ENCODE assay signal across 19 cellular contexts in the genomic region with DNA sequence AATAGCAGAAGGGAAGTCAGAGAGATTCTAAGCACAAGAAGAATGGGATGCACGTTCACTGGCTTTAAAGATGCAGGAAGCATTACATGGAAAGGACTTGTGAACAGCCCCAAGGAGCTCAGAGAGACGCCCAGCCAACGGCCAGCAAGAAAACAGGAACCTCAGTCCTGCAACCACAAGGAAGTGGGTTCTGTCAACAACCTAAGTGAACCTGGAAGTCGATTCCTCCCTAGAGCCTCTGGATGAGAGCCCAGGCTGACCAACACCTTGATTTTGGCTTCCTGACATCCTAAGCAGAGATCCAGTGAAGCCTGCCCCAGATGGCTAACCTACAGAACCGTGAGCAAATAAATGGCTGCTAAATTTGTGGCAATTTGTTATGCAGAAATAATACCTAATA. TPM values are rescaled to one million over a fixed set of nuclear protein-coding genes. Genes with fewer than 3 reads are reported as not detected.
"Had no signal": no experiment of that assay in that cellular context is flagged by ENCODE, and none has a peak within 500 bp of the region (broad histone marks: within the 10 kb centered on the region; RNA-seq: fewer than 3 reads in every experiment).

No MANE protein-coding gene starts in this region.

- H3K27me3 ChIP-seq: esophagus muscularis mucosa, sigmoid colon, testis had no signal

- H3K27ac Mint-ChIP-seq: activated B cell treated with CpG ODN at 0.5 μM for 24 hours; activated CD4-positive, alpha-beta T cell treated with anti-CD3 and anti-CD28 coated beads, Interleukin-2, amount 10 ng/mL, durations not matched to agents 24 days and 14 days; activated naive CD8-positive, alpha-beta T cell treated with anti-CD3 and anti-CD28 coated beads, Interleukin-2, amount 50 U/mL, for 24 hours; nephron progenitor cell had no signal

- H3K36me3 ChIP-seq: esophagus muscularis mucosa, sigmoid colon had no signal

- H3K4me3 Mint-ChIP-seq: activated B cell treated with CpG ODN at 0.5 μM for 24 hours; activated CD4-positive, alpha-beta T cell treated with anti-CD3 and anti-CD28 coated beads, Interleukin-2, amount 10 ng/mL, durations not matched to agents 24 days and 14 days; activated naive CD8-positive, alpha-beta T cell treated with anti-CD3 and anti-CD28 coated beads, Interleukin-2, amount 50 U/mL, for 24 hours; nephron progenitor cell had no signal

- H3K4me1 ChIP-seq: sigmoid colon, testis had no signal

- H3K27ac ChIP-seq: esophagus muscularis mucosa, sigmoid colon, testis had no signal

- H3K4me1 Mint-ChIP-seq: activated B cell treated with CpG ODN at 0.5 μM for 24 hours; activated CD4-positive, alpha-beta T cell treated with anti-CD3 and anti-CD28 coated beads, Interleukin-2, amount 10 ng/mL, durations not matched to agents 24 days and 14 days; activated naive CD8-positive, alpha-beta T cell treated with anti-CD3 and anti-CD28 coated beads, Interleukin-2, amount 50 U/mL, for 24 hours had no signal

- H3K9me3 ChIP-seq: sigmoid colon, testis had no signal

- ATAC-seq: activated naive CD8-positive, alpha-beta T cell treated with anti-CD3 and anti-CD28 coated beads, Interleukin-2, amount 50 U/mL, for 24 hours; stimulated activated naive CD8-positive, alpha-beta T cell treated with anti-CD3 and anti-CD28 coated beads, Interleukin-15, Interleukin-2, amounts not matched to agents 100 U/mL and 50 U/mL, for 24 hours had no signal

- DNase-seq: activated B cell treated with CpG ODN at 0.5 μM for 24 hours; activated CD4-positive, alpha-beta T cell treated with anti-CD3 and anti-CD28 coated beads, Interleukin-2, amount 10 ng/mL, durations not matched to agents 24 days and 14 days; activated naive CD4-positive, alpha-beta T cell treated with Interleukin-2 at 50 U/mL for 16 hours; activated naive CD8-positive, alpha-beta T cell treated with anti-CD3 and anti-CD28 coated beads, Interleukin-2, amount 50 U/mL, for 24 hours; foreskin fibroblast; glutamatergic neuron; mammary epithelial cell; nephron progenitor cell; sigmoid colon; stimulated activated CD4-positive, alpha-beta T cell treated with anti-CD3 and anti-CD28 coated beads, Interleukin-12 subunit alpha, Interleukin-12 subunit beta, amount 100 ng/mL, for 4 hours; stimulated activated CD8-positive, alpha-beta memory T cell treated with anti-CD3 and anti-CD28 coated beads, Interleukin-4, amount 100 ng/mL, for 48 hours; stimulated activated naive CD8-positive, alpha-beta T cell treated with anti-CD3 and anti-CD28 coated beads, Interleukin-15, Interleukin-2, amounts not matched to agents 100 U/mL and 50 U/mL, for 24 hours; T1000; testis had no signal

- H3K4me3 ChIP-seq: esophagus muscularis mucosa, sigmoid colon, testis had no signal

RNA-seq across cellular contexts. Expression of gene GPR142, which starts 24.5 kb away (rescaled TPM):
- total RNA-seq: activated B cell treated with CpG ODN at 0.5 μM for 24 hours; activated CD4-positive, alpha-beta T cell treated with anti-CD3 and anti-CD28 coated beads, Interleukin-2, amount 10 ng/mL, durations not matched to agents 24 days and 14 days; astrocyte; mammary epithelial cell; osteoblast; pulmonary artery endothelial cell had no signal
- polyA plus RNA-seq: mammary epithelial cell had no signal

RNA-seq across cellular contexts. Expression of gene BTBD17, which starts 30.1 kb away (rescaled TPM):
- total RNA-seq: activated B cell treated with CpG ODN at 0.5 μM for 24 hours; activated CD4-positive, alpha-beta T cell treated with anti-CD3 and anti-CD28 coated beads, Interleukin-2, amount 10 ng/mL, durations not matched to agents 24 days and 14 days; astrocyte; mammary epithelial cell; osteoblast; pulmonary artery endothelial cell; sigmoid colon; ureter had no signal
- polyA plus RNA-seq: mammary epithelial cell had no signal

RNA-seq across cellular contexts. Expression of gene GPRC5C, which starts 40.1 kb away (rescaled TPM):
- total RNA-seq: pulmonary artery endothelial cell had no signal
